In genomic region chr3:41304603-41305002, GRCh38 we compare ENCODE assay signal across 1 cellular context.
TF ChIP-seq lines count a peak whose summit lies in the region.

No MANE protein-coding gene starts in this region.

TF ChIP-seq in HepG2, 621 proteins besides CTCF, POLR2A, EP300 and RAD21 (continued from another document):
- TF ChIP-seq AFF4 (CRISPR knock-in tag; IDR thresholded peaks at IDR 0.05), result no peak
- TF ChIP-seq SIN3A (IDR thresholded peaks at IDR 0.05; ENCODE audit: borderline replicate concordance, low read depth, low read length), result no peak
- TF ChIP-seq HNRNPL (IDR thresholded peaks at IDR 0.05; ENCODE audit: low read depth, low read length), result no peak
- TF ChIP-seq ZNF597 (CRISPR knock-in tag; IDR thresholded peaks at IDR 0.05), result no peak
- TF ChIP-seq NFYB (CRISPR knock-in tag; IDR thresholded peaks at IDR 0.05), result no peak
- no peak for TF ChIP-seq MYPOP (CRISPR knock-in tag; IDR thresholded peaks at IDR 0.05)
- no peak for TF ChIP-seq IRF2 (CRISPR knock-in tag; IDR thresholded peaks at IDR 0.05)
